ENCODE assay signal across 15 cellular contexts in genomic region chr9:135283621-135284020, GRCh38.
DNase-seq lines count a peak whose midpoint lies in the region; ATAC-seq and TF ChIP-seq lines count a peak whose summit lies in the region.
"Had no signal": no experiment of that assay in that cellular context is flagged by ENCODE, and none has a peak within 500 bp of the region (broad histone marks: within the 10 kb centered on the region; RNA-seq: fewer than 3 reads in every experiment).

No MANE protein-coding gene starts in this region.

- H3K4me2 ChIP-seq in BLaER1 (peak overlapping the region; percentile 96), neural progenitor cell (no peak overlapping the region)
- H3K4me2 ChIP-seq: A549, GM23338 had no signal

- no peak overlapping the region for H2AFZ ChIP-seq in neural progenitor cell (replicated peaks)
- H2AFZ ChIP-seq: GM23338 had no signal

- H3K27me3 Mint-ChIP-seq in activated CD4-positive, alpha-beta T cell treated with anti-CD3 and anti-CD28 coated beads for 36 hours, result no peaks in the 10 kb centered on the region
- H3K27me3 Mint-ChIP-seq in neural progenitor cell (ENCODE audit: insufficient read depth, low read depth), result peaks cover 20% of the 10 kb centered on the region

- H3K9ac ChIP-seq in BLaER1 (peak overlapping the region; percentile 67), neural progenitor cell (no peak overlapping the region)

- POLR2A ChIA-PET in activated CD4-positive, alpha-beta T cell treated with anti-CD3 and anti-CD28 coated beads for 36 hours (lab: Charles Lee), result no interaction called here

- H3K4me3 ChIP-seq in BLaER1 (peak overlapping the region; percentile 22; the same call in 1 of the 2 replicates), neural progenitor cell (no peak overlapping the region)
- H3K4me3 ChIP-seq: A549, GM23338 had no signal

- H4K20me1 ChIP-seq in BLaER1 (no peaks in the 10 kb centered on the region), neural progenitor cell (ENCODE audit: low read depth) (no peaks in the 10 kb centered on the region)

- no peak for TF ChIP-seq CTCF in VCaP (conservative IDR thresholded peaks at IDR 0.05)
- no peak for TF ChIP-seq CTCF in neural progenitor cell (IDR thresholded peaks at IDR 0.05)

- H3K27ac ChIP-seq in BLaER1 (peak overlapping the region; percentile 87), VCaP (peak overlapping the region; percentile 77), neural progenitor cell (no peak overlapping the region)
- H3K27ac ChIP-seq: 22Rv1, A549, HL-60 had no signal

- H3K4me1 Mint-ChIP-seq in activated CD4-positive, alpha-beta T cell treated with anti-CD3 and anti-CD28 coated beads for 36 hours, result peaks cover 4% of the 10 kb centered on the region
- peaks cover 2% of the 10 kb centered on the region for H3K4me1 Mint-ChIP-seq in neural progenitor cell
- H3K4me1 Mint-ChIP-seq: CD8-positive, alpha-beta memory T cell had no signal

- H3K4me1 ChIP-seq in BLaER1 (peaks cover 98% of the 10 kb centered on the region), neural progenitor cell (no peaks in the 10 kb centered on the region)

- no peak overlapping the region for H3K4me3 Mint-ChIP-seq in activated CD4-positive, alpha-beta T cell treated with anti-CD3 and anti-CD28 coated beads for 36 hours
- no peak overlapping the region for H3K4me3 Mint-ChIP-seq in neural progenitor cell
- H3K4me3 Mint-ChIP-seq: CD8-positive, alpha-beta memory T cell; GM23338 had no signal

- CTCF ChIA-PET in activated CD4-positive, alpha-beta T cell treated with anti-CD3 and anti-CD28 coated beads for 36 hours (lab: Charles Lee), result no interaction called here

- no peak overlapping the region for H3K27ac Mint-ChIP-seq in activated CD4-positive, alpha-beta T cell treated with anti-CD3 and anti-CD28 coated beads for 36 hours
- peak overlapping the region; percentile 37 for H3K27ac Mint-ChIP-seq in neural progenitor cell
- H3K27ac Mint-ChIP-seq: GM23338 had no signal

- H3K9me3 ChIP-seq in BLaER1 (no peaks in the 10 kb centered on the region), neural progenitor cell (ENCODE audit: low read depth) (no peaks in the 10 kb centered on the region)
- H3K9me3 ChIP-seq: A549 had no signal

- peak; percentile 33 for ATAC-seq in activated CD4-positive, alpha-beta T cell treated with anti-CD3 and anti-CD28 coated beads for 36 hours
- ATAC-seq in HG03175 (IDR thresholded peaks at IDR 0.05; ENCODE audit: unreplicated experiment), result no peak
- ATAC-seq: GM23338 had no signal

- no peaks in the 10 kb centered on the region for H3K79me2 ChIP-seq in neural progenitor cell (ENCODE audit: low read depth)

- H3K36me3 ChIP-seq in BLaER1 (no peaks in the 10 kb centered on the region), neural progenitor cell (no peaks in the 10 kb centered on the region)

- peak; percentile 13 for DNase-seq in activated CD4-positive, alpha-beta T cell treated with anti-CD3 and anti-CD28 coated beads for 36 hours
- no peak for DNase-seq in activated CD4-positive, alpha-beta T cell treated with anti-CD3 and anti-CD28 coated beads, Interleukin-2, amount 50 U/mL, for 4 hours
- no peak for DNase-seq in neural progenitor cell (ENCODE audit: low spot score)
- no peak for DNase-seq in DMS 273 treated with DMSO at 0.1 percent for 48 hours (lab: John Stamatoyannopoulos, UW)
- DNase-seq: AML-193; CD8-positive, alpha-beta memory T cell; COR-L47; HCEC 1CT had no signal

- intact Hi-C loops in activated CD4-positive, alpha-beta T cell treated with anti-CD3 and anti-CD28 coated beads for 36 hours (cut with DNase I, micrococcal nuclease), result no loop called here

- H3F3A ChIP-seq in neural progenitor cell (ENCODE audit: low read depth), result peaks cover 21% of the 10 kb centered on the region

- H3K9me3 Mint-ChIP-seq in activated CD4-positive, alpha-beta T cell treated with anti-CD3 and anti-CD28 coated beads for 36 hours (ENCODE audit: low read depth), result no peaks in the 10 kb centered on the region
- H3K9me3 Mint-ChIP-seq in neural progenitor cell, result no peaks in the 10 kb centered on the region
- H3K9me3 Mint-ChIP-seq: CD8-positive, alpha-beta memory T cell had no signal

- H3K36me3 Mint-ChIP-seq in activated CD4-positive, alpha-beta T cell treated with anti-CD3 and anti-CD28 coated beads for 36 hours (ENCODE audit: low read depth), result no peaks in the 10 kb centered on the region
- H3K36me3 Mint-ChIP-seq in neural progenitor cell, result no peaks in the 10 kb centered on the region
- H3K36me3 Mint-ChIP-seq: CD8-positive, alpha-beta memory T cell had no signal

- H3K27me3 ChIP-seq in BLaER1 (no peaks in the 10 kb centered on the region), neural progenitor cell (no peaks in the 10 kb centered on the region)
